Comparison of ENCODE assay signal across 1 cellular context in the genomic region with DNA sequence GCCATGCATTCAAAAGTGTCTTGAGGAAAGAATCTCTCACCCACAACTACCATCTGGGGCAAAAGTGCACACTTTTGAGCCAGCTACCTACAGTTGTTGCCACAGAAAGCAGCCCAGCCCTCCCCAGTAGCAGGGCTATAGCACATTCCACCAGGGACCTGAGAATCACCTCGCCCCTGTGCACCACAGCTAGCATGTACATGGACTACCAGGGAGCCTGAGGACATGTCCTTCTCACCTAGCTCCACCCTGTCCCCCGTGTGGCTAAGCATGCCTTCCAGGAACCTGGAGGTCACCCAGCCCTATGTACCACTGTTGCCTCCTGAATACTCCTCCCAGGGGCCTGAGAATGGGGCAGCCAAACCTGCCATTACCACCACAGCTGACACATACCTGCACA.
TF ChIP-seq lines count a peak whose summit lies in the region.

No MANE protein-coding gene starts in this region.

TF ChIP-seq in GM23338, 12 proteins besides CTCF, POLR2A, EP300 and RAD21 (continued from another document):
- TF ChIP-seq, protein P1, sequence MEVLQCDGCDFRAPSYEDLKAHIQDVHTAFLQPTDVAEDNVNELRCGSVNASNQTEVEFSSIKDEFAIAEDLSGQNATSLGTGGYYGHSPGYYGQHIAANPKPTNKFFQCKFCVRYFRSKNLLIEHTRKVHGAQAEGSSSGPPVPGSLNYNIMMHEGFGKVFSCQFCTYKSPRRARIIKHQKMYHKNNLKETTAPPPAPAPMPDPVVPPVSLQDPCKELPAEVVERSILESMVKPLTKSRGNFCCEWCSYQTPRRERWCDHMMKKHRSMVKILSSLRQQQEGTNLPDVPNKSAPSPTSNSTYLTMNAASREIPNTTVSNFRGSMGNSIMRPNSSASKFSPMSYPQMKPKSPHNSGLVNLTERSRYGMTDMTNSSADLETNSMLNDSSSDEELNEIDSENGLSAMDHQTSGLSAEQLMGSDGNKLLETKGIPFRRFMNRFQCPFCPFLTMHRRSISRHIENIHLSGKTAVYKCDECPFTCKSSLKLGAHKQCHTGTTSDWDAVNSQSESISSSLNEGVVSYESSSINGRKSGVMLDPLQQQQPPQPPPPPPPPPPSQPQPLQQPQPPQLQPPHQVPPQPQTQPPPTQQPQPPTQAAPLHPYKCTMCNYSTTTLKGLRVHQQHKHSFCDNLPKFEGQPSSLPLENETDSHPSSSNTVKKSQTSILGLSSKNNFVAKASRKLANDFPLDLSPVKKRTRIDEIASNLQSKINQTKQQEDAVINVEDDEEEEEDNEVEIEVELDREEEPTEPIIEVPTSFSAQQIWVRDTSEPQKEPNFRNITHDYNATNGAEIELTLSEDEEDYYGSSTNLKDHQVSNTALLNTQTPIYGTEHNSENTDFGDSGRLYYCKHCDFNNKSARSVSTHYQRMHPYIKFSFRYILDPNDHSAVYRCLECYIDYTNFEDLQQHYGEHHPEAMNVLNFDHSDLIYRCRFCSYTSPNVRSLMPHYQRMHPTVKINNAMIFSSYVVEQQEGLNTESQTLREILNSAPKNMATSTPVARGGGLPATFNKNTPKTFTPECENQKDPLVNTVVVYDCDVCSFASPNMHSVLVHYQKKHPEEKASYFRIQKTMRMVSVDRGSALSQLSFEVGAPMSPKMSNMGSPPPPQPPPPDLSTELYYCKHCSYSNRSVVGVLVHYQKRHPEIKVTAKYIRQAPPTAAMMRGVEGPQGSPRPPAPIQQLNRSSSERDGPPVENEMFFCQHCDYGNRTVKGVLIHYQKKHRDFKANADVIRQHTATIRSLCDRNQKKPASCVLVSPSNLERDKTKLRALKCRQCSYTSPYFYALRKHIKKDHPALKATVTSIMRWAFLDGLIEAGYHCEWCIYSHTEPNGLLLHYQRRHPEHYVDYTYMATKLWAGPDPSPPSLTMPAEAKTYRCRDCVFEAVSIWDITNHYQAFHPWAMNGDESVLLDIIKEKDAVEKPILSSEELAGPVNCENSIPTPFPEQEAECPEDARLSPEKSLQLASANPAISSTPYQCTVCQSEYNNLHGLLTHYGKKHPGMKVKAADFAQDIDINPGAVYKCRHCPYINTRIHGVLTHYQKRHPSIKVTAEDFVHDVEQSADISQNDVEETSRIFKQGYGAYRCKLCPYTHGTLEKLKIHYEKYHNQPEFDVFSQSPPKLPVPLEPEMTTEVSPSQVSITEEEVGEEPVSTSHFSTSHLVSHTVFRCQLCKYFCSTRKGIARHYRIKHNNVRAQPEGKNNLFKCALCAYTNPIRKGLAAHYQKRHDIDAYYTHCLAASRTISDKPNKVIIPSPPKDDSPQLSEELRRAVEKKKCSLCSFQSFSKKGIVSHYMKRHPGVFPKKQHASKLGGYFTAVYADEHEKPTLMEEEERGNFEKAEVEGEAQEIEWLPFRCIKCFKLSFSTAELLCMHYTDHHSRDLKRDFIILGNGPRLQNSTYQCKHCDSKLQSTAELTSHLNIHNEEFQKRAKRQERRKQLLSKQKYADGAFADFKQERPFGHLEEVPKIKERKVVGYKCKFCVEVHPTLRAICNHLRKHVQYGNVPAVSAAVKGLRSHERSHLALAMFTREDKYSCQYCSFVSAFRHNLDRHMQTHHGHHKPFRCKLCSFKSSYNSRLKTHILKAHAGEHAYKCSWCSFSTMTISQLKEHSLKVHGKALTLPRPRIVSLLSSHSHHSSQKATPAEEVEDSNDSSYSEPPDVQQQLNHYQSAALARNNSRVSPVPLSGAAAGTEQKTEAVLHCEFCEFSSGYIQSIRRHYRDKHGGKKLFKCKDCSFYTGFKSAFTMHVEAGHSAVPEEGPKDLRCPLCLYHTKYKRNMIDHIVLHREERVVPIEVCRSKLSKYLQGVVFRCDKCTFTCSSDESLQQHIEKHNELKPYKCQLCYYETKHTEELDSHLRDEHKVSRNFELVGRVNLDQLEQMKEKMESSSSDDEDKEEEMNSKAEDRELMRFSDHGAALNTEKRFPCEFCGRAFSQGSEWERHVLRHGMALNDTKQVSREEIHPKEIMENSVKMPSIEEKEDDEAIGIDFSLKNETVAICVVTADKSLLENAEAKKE (CRISPR knock-in tag; IDR thresholded peaks at IDR 0.05) = no peak
